Comparison of ENCODE assay signal across 23 cellular contexts in the genomic region with DNA sequence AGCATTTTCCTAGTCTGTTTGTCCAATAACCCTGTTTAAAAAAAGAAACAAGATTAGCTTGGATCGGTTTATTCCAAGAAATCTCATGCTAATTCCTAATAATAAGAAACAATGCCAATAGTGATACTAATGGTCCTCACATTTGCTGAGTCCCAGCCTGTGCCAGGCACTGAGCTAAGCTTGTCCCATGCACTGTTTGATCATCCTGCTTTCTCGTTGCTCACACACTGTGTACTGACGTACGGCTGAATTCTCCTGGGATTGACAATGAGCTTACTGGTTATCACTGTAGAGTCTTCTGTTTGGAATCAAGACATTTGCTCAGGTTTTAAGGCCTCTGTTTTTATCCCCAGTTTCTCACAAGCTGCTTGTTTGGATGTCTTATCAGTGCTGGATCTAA.
"Had no signal": no experiment of that assay in that cellular context is flagged by ENCODE, and none has a peak within 500 bp of the region (broad histone marks: within the 10 kb centered on the region; RNA-seq: fewer than 3 reads in every experiment).

No MANE protein-coding gene starts in this region.

- H3K9me2 ChIP-seq: SK-N-SH had no signal

- H3K36me3 ChIP-seq: Peyer's patch, SJCRH30, WERI-Rb-1 had no signal

- H3K4me3 Mint-ChIP-seq: activated CD8-positive, alpha-beta T cell treated with anti-CD3 and anti-CD28 coated beads, Interleukin-2, amount 10 ng/mL, durations not matched to agents 7 days and 5 days; activated naive CD4-positive, alpha-beta T cell treated with anti-CD3 and anti-CD28 coated beads, Interleukin-2, amount 50 U/mL, for 24 hours; brain had no signal

- H3K9ac ChIP-seq: SK-N-SH had no signal

- H3K27ac ChIP-seq: Peyer's patch, RWPE1, SJCRH30, WERI-Rb-1 had no signal

- H3K27ac Mint-ChIP-seq: activated CD8-positive, alpha-beta T cell treated with anti-CD3 and anti-CD28 coated beads, Interleukin-2, amount 10 ng/mL, durations not matched to agents 7 days and 5 days; activated naive CD4-positive, alpha-beta T cell treated with anti-CD3 and anti-CD28 coated beads, Interleukin-2, amount 50 U/mL, for 24 hours; brain had no signal

- H3K27me3 ChIP-seq: Peyer's patch, SJCRH30 had no signal

- H3K4me1 Mint-ChIP-seq: activated naive CD4-positive, alpha-beta T cell treated with anti-CD3 and anti-CD28 coated beads, Interleukin-2, amount 50 U/mL, for 24 hours had no signal

- H3K4me2 ChIP-seq: SK-N-SH had no signal

- DNase-seq: activated CD4-positive, alpha-beta T cell treated with anti-CD3 and anti-CD28 coated beads for 4 hours; activated CD8-positive, alpha-beta memory T cell treated with anti-CD3 and anti-CD28 coated beads, Interleukin-2, amount 50 U/mL, for 48 hours; activated CD8-positive, alpha-beta T cell treated with anti-CD3 and anti-CD28 coated beads, Interleukin-2, amount 10 ng/mL, durations not matched to agents 7 days and 5 days; activated T-cell treated with anti-CD3 and anti-CD28 coated beads, Interleukin-2, amount 50 U/mL, for 1 hour; IMR-90; KBM-7; NCI-H1048; NCI-H146; NCI-H1930; NCI-H2171; NCI-H2227 treated with DMSO at 0.1 percent for 48 hours; NCI-H526; NCI-H774; NK-92 treated with Interleukin-12 subunit alpha and Interleukin-12 subunit beta, amount 100 ng/mL, for 24 hours; Peyer's patch; Right ventricle myocardium superior; SJCRH30; SK-N-SH; T-helper 1 cell; WERI-Rb-1 had no signal

- H3K4me3 ChIP-seq: Peyer's patch, SJCRH30 had no signal

- H3K9me3 Mint-ChIP-seq: activated naive CD4-positive, alpha-beta T cell treated with anti-CD3 and anti-CD28 coated beads, Interleukin-2, amount 50 U/mL, for 24 hours; brain had no signal

- H3K27me3 Mint-ChIP-seq: brain had no signal

- H3K4me1 ChIP-seq: Peyer's patch, SJCRH30 had no signal

- H3K36me3 Mint-ChIP-seq: activated naive CD4-positive, alpha-beta T cell treated with anti-CD3 and anti-CD28 coated beads, Interleukin-2, amount 50 U/mL, for 24 hours; brain had no signal

- H3K9me3 ChIP-seq: Peyer's patch, SJCRH30, SK-N-SH had no signal
